8 cellular contexts compared by ENCODE assay signal in the genomic region with DNA sequence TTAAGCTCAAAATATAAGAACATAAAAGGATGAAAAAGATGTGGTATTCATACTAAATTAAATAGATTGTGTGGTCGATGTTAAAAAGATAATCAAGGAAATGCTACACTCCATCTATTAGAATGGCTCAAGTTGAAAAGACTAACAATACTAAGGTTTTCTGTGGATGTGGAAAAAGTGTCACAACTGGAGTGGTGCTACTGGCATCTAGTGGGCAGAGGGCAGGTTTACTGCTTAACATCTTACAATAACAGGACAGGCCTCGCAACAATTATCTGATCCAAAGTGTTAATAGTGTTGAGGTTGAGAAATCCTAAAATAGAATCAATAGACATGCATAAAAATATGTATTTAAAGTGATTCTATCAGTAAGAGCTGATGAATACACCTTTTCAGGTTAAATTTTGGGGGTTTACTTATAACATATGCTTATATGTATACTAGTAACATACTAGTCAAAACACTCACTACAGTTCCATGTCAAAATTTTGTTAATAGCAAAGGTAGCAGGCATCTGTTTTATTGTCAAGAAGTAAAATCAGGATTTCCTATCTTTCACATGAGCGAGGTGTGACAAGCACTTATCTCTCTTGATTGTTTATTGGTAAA.
DNase-seq lines count a peak whose midpoint lies in the region; ATAC-seq and TF ChIP-seq lines count a peak whose summit lies in the region.

No MANE protein-coding gene starts in this region.

- H3K4me3 ChIP-seq in MM.1S (ENCODE audit: low read length) = no peak overlapping the region
- H3K4me3 ChIP-seq in astrocyte of the spinal cord (ENCODE audit: low read depth, low read length) = no peak overlapping the region

- no peaks in the 10 kb centered on the region for H4K20me1 ChIP-seq in MM.1S (ENCODE audit: insufficient read depth, low read length)

- H3K4me3 Mint-ChIP-seq in nephron = no peak overlapping the region
- no peak overlapping the region for H3K4me3 Mint-ChIP-seq in activated T-cell treated with anti-CD3 and anti-CD28 coated beads, Interleukin-2, amount 50 U/mL, for 72 hours

- TF ChIP-seq CTCF in GM10248 (IDR thresholded peaks at IDR 0.05; ENCODE audit: control extremely low read depth, extremely low read depth, low read depth, missing control alignments) (peak; percentile 11), MM.1S (IDR thresholded peaks at IDR 0.05; ENCODE audit: low read length) (peak; percentile 58), astrocyte of the spinal cord (IDR thresholded peaks at IDR 0.05; ENCODE audit: low read depth, low read length) (peak; percentile 73), nephron (IDR thresholded peaks at IDR 0.05; ENCODE audit: unreplicated experiment in 3 of 3) (peak in 2 of 3 experiments; percentile 16 to 20)

- no peaks in the 10 kb centered on the region for H3K9me2 ChIP-seq in MM.1S (replicated peaks; ENCODE audit: insufficient read depth, low read length)

- H3K9ac ChIP-seq in MM.1S (ENCODE audit: low read length) = no peak overlapping the region

- no peaks in the 10 kb centered on the region for H3K27me3 Mint-ChIP-seq in nephron (ENCODE audit: low read depth)
- H3K27me3 Mint-ChIP-seq in activated T-cell treated with anti-CD3 and anti-CD28 coated beads, Interleukin-2, amount 50 U/mL, for 72 hours (ENCODE audit: low read depth) = no peaks in the 10 kb centered on the region

- no peaks in the 10 kb centered on the region for H3K36me3 Mint-ChIP-seq in nephron (ENCODE audit: low read depth)
- H3K36me3 Mint-ChIP-seq in activated T-cell treated with anti-CD3 and anti-CD28 coated beads, Interleukin-2, amount 50 U/mL, for 72 hours (ENCODE audit: insufficient read depth in 2 of 2) = no peaks in the 10 kb centered on the region

- no peaks in the 10 kb centered on the region for H3K27me3 ChIP-seq in MM.1S (replicated peaks; ENCODE audit: insufficient read depth, low read length)

- no peaks in the 10 kb centered on the region for H3F3A ChIP-seq in MM.1S (ENCODE audit: insufficient read depth, low read length)

- in situ Hi-C loops in astrocyte of the spinal cord (cut with HindIII; ENCODE audit: low sequenced_read_pairs) = no loop called here

- no peak overlapping the region for H3K27ac Mint-ChIP-seq in nephron
- no peak overlapping the region for H3K27ac Mint-ChIP-seq in activated T-cell treated with anti-CD3 and anti-CD28 coated beads, Interleukin-2, amount 50 U/mL, for 72 hours

- H2AFZ ChIP-seq in MM.1S (ENCODE audit: low read length) = no peak overlapping the region

- ATAC-seq in GM21619 (IDR thresholded peaks at IDR 0.05; ENCODE audit: unreplicated experiment) = no peak
- no peak for ATAC-seq in activated T-cell treated with anti-CD3 and anti-CD28 coated beads, Interleukin-2, amount 50 U/mL, for 72 hours (replicated peaks in 1 of 2)

- H3K4me2 ChIP-seq in MM.1S (ENCODE audit: low read depth, low read length) = no peak overlapping the region

- H3K4me1 ChIP-seq in MM.1S (ENCODE audit: low read length) = no peaks in the 10 kb centered on the region

- H3K27ac ChIP-seq in MM.1S (ENCODE audit: low read length) = no peak overlapping the region

- CTCF ChIA-PET in GM10248 (lab: Yijun Ruan, JAX) = interaction anchor here (0.9 to 1.5 kb wide), 3 partner anchors 9 to 28 kb away, joined by 3 to 7 read pairs (median 4); no protein-coding TSS in a partner anchor

- H3K9me3 ChIP-seq in MM.1S (replicated peaks; ENCODE audit: insufficient read depth, low read length) = no peaks in the 10 kb centered on the region

- no peaks in the 10 kb centered on the region for H3K9me3 Mint-ChIP-seq in nephron
- no peaks in the 10 kb centered on the region for H3K9me3 Mint-ChIP-seq in activated T-cell treated with anti-CD3 and anti-CD28 coated beads, Interleukin-2, amount 50 U/mL, for 72 hours

- H3K4me1 Mint-ChIP-seq in nephron = no peaks in the 10 kb centered on the region
- H3K4me1 Mint-ChIP-seq in activated T-cell treated with anti-CD3 and anti-CD28 coated beads, Interleukin-2, amount 50 U/mL, for 72 hours (ENCODE audit: low read depth) = no peaks in the 10 kb centered on the region

- POLR2A ChIA-PET in GM10248 (lab: Yijun Ruan, JAX) = no interaction called here

- no peaks in the 10 kb centered on the region for H3K36me3 ChIP-seq in MM.1S (replicated peaks; ENCODE audit: insufficient read depth, low read length)

- no peaks in the 10 kb centered on the region for H3K79me2 ChIP-seq in MM.1S (ENCODE audit: low read length)

- no peak for DNase-seq in GM10248 (ENCODE audit: extremely low spot score)
- peak; percentile 54 for DNase-seq in MM.1S
- DNase-seq in astrocyte of the spinal cord (ENCODE audit: low read depth, low spot score) = peak; percentile 69
- DNase-seq in activated CD4-positive, alpha-beta T cell treated with anti-CD3 and anti-CD28 coated beads, Interleukin-2, amount 50 U/mL, for 48 hours = no peak
- no peak for DNase-seq in activated T-cell treated with anti-CD3 and anti-CD28 coated beads, Interleukin-2, amount 50 U/mL, for 72 hours
- no peak for DNase-seq in activated naive CD4-positive, alpha-beta T cell treated with anti-CD3 and anti-CD28 coated beads, Interleukin-2, amount 50 U/mL, for 16 hours

Comparison
In these comparisons a context has a peak if more than half of its experiments do, and no peak if none do; other contexts are left out.
1. DNase-seq: peak in MM.1S (single experiment) and astrocyte of the spinal cord (single experiment); none in GM10248 (single experiment), activated CD4-positive, alpha-beta T cell treated with anti-CD3 and anti-CD28 coated beads, Interleukin-2, amount 50 U/mL, for 48 hours (0 of 2), activated T-cell treated with anti-CD3 and anti-CD28 coated beads, Interleukin-2, amount 50 U/mL, for 72 hours (0 of 2) and activated naive CD4-positive, alpha-beta T cell treated with anti-CD3 and anti-CD28 coated beads, Interleukin-2, amount 50 U/mL, for 16 hours (single experiment).
2. CTCF ChIP-seq: peak in every context shown above with its lines; median percentile 73 in astrocyte of the spinal cord; 58 in MM.1S; 18 in nephron; 11 in GM10248.